Comparison of ENCODE assay signal across 6 cellular contexts in the genomic region with DNA sequence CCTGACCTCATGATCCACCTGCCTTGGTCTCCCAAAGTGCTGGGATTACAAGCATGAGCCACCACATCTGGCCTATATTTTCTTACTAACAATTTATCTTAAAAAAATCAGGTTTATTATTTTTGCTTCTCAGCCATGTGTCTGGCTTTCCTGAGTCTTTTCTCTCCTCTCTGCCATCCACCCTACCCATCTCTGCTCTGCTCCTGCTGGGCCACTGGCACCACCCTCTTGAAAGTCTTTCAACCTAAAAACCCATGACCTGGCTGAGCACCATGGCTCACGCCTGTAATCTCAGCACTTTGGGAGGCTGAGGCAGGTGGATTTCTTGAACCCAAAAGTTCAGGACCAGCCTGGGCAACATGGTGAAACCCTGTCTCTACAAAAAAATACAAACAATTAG. TPM values are rescaled to one million over a fixed set of nuclear protein-coding genes. Genes with fewer than 3 reads are reported as not detected.
"Had no signal": no experiment of that assay in that cellular context is flagged by ENCODE, and none has a peak within 500 bp of the region (broad histone marks: within the 10 kb centered on the region; RNA-seq: fewer than 3 reads in every experiment).

No MANE protein-coding gene starts in this region.

RNA-seq across cellular contexts. Expression of a gene that starts 44.8 kb away (rescaled TPM):
- total RNA-seq: activated CD4-positive, alpha-beta T cell treated with anti-CD3 and anti-CD28 coated beads, Interleukin-2, amount 10 ng/mL, durations not matched to agents 7 days and 5 days; aorta; astrocyte; body of pancreas; breast epithelium; cardiac septum had no signal
- polyA plus RNA-seq: aorta had no signal

RNA-seq across cellular contexts. Expression of a gene that starts 56.5 kb away (rescaled TPM):
- total RNA-seq: astrocyte, body of pancreas had no signal
- polyA plus RNA-seq: aorta had no signal
